Comparison of ENCODE assay signal across 18 cellular contexts in genomic region chr1:55140137-55140536, GRCh38.
A peak's percentile ranks its signal among the peaks of the same experiment; 100 is the strongest.
DNase-seq lines count a peak whose midpoint lies in the region; ATAC-seq and TF ChIP-seq lines count a peak whose summit lies in the region.
"Had no signal": no experiment of that assay in that cellular context is flagged by ENCODE, and none has a peak within 500 bp of the region (broad histone marks: within the 10 kb centered on the region; RNA-seq: fewer than 3 reads in every experiment).

No MANE protein-coding gene starts in this region.

- no peaks in the 10 kb centered on the region for H3K4me1 ChIP-seq in breast epithelium
- no peaks in the 10 kb centered on the region for H3K4me1 ChIP-seq in vagina
- H3K4me1 ChIP-seq: neural progenitor cell, Peyer's patch, right lobe of liver had no signal

- H3K4me1 Mint-ChIP-seq in MCF 10A (ENCODE audit: insufficient read depth, unreplicated experiment) (peaks cover 5% of the 10 kb centered on the region), immature natural killer cell (peaks cover 0 to 14% of the 10 kb centered on the region in 2 donors)
- H3K4me1 Mint-ChIP-seq: GM23338; neural progenitor cell; stimulated activated memory B cell treated with anti-CD40 and anti-IgM and Interleukin-4, amounts not matched to agents 10 μg/mL and 1 μg/mL and 100 μg/mL, for 72 hours had no signal

- TF ChIP-seq POLR2A in breast epithelium (IDR thresholded peaks at IDR 0.05): no peak
- TF ChIP-seq POLR2A in vagina (IDR thresholded peaks at IDR 0.05): no peak

- intact Hi-C loops in MCF 10A (cut with micrococcal nuclease) (loop anchor here (1.0 to 5.0 kb wide), 4 partner anchors 137 to 1567 kb away; no protein-coding TSS in a partner anchor), breast epithelium (cut with DNase I; ENCODE audit: low total_unique reads) (no loop called here), vagina (cut with DNase I) (loop anchor here (1.0 kb wide), 1 partner anchor 137 kb away; no protein-coding TSS in a partner anchor)

- ATAC-seq in HG03432 (IDR thresholded peaks at IDR 0.05; ENCODE audit: unreplicated experiment) (peak; percentile 7), GM21423 (IDR thresholded peaks at IDR 0.05; ENCODE audit: unreplicated experiment) (no peak)

- BruUV-seq in MCF 10A (replicated peaks; lab: Mats Ljungman, UMichigan): no TSS peak

- H3K27ac ChIP-seq in breast epithelium (no peak overlapping the region), vagina (peak overlapping the region; percentile 12)
- H3K27ac ChIP-seq: neural progenitor cell, Peyer's patch, right lobe of liver had no signal

- TF ChIP-seq CTCF in MCF 10A (IDR thresholded peaks at IDR 0.05; ENCODE audit: unreplicated experiment) (no peak), breast epithelium (IDR thresholded peaks at IDR 0.05) (no peak), vagina (IDR thresholded peaks at IDR 0.05) (no peak)

- peaks cover 10% of the 10 kb centered on the region for H3K36me3 ChIP-seq in breast epithelium
- H3K36me3 ChIP-seq in vagina: peaks cover 0 to 70% of the 10 kb centered on the region in 2 donors

- H3K27me3 Mint-ChIP-seq in MCF 10A (ENCODE audit: insufficient read depth, unreplicated experiment): no peaks in the 10 kb centered on the region
- H3K27me3 Mint-ChIP-seq in immature natural killer cell (ENCODE audit: low read depth in 3 of 3): peaks cover 0 to 2% (median 0%) of the 10 kb centered on the region in 3 donors
- H3K27me3 Mint-ChIP-seq: activated CD4-positive, alpha-beta memory T cell treated with anti-CD3 and anti-CD28 coated beads for 36 hours; stimulated activated memory B cell treated with anti-CD40 and anti-IgM and Interleukin-4, amounts not matched to agents 10 μg/mL and 1 μg/mL and 100 μg/mL, for 72 hours had no signal

- CTCF ChIA-PET in MCF 10A (lab: Yijun Ruan, JAX): interaction anchor here (0.6 to 10.0 kb wide), 22 partner anchors 8 to 1681 kb away, joined by 3 to 194 read pairs (median 4); no protein-coding TSS in a partner anchor

- POLR2A ChIA-PET in MCF 10A (lab: Yijun Ruan, JAX): interaction anchor here (0.7 to 1.3 kb wide), 4 partner anchors 9 to 103 kb away, joined by 3 to 5 read pairs (median 3); no protein-coding TSS in a partner anchor

- no peak overlapping the region for H3K4me3 Mint-ChIP-seq in MCF 10A (ENCODE audit: unreplicated experiment)
- peak overlapping the region in 1 of 5 donors; percentile 66 for H3K4me3 Mint-ChIP-seq in immature natural killer cell
- H3K4me3 Mint-ChIP-seq: activated CD4-positive, alpha-beta memory T cell treated with anti-CD3 and anti-CD28 coated beads for 36 hours; CD14-positive monocyte; GM23338; neural progenitor cell; stimulated activated memory B cell treated with anti-CD40 and anti-IgM and Interleukin-4, amounts not matched to agents 10 μg/mL and 1 μg/mL and 100 μg/mL, for 72 hours had no signal

- H3K36me3 Mint-ChIP-seq in MCF 10A (ENCODE audit: insufficient read depth, unreplicated experiment) (peaks cover 35% of the 10 kb centered on the region), immature natural killer cell (peaks cover 21 to 36% (median 22%) of the 10 kb centered on the region in 3 donors)

- H3K9me3 ChIP-seq in breast epithelium: no peaks in the 10 kb centered on the region
- no peaks in the 10 kb centered on the region for H3K9me3 ChIP-seq in vagina
- H3K9me3 ChIP-seq: heart right ventricle, MG63, Peyer's patch, right lobe of liver had no signal

- H3K27ac Mint-ChIP-seq in MCF 10A (ENCODE audit: low read depth, unreplicated experiment) (peak overlapping the region; percentile 46), immature natural killer cell (peak overlapping the region in 5 of 6 donors; percentile 51 to 89 (median 82))
- H3K27ac Mint-ChIP-seq: CD14-positive monocyte; GM23338; neural progenitor cell; stimulated activated memory B cell treated with anti-CD40 and anti-IgM and Interleukin-4, amounts not matched to agents 10 μg/mL and 1 μg/mL and 100 μg/mL, for 72 hours had no signal

- H3K27me3 ChIP-seq in breast epithelium: no peaks in the 10 kb centered on the region
- no peaks in the 10 kb centered on the region for H3K27me3 ChIP-seq in vagina
- H3K27me3 ChIP-seq: heart right ventricle, MG63, neural progenitor cell, Peyer's patch, right lobe of liver had no signal

- H3K4me3 ChIP-seq in breast epithelium (no peak overlapping the region), vagina (no peak overlapping the region)
- H3K4me3 ChIP-seq: GM23338, heart right ventricle, MG63, neural progenitor cell, Peyer's patch, right lobe of liver had no signal

- H3K9me3 Mint-ChIP-seq in MCF 10A (ENCODE audit: unreplicated experiment): no peaks in the 10 kb centered on the region
- H3K9me3 Mint-ChIP-seq in immature natural killer cell: no peaks in the 10 kb centered on the region
- H3K9me3 Mint-ChIP-seq: activated CD4-positive, alpha-beta memory T cell treated with anti-CD3 and anti-CD28 coated beads for 36 hours; CD14-positive monocyte; GM23338; neural progenitor cell; stimulated activated memory B cell treated with anti-CD40 and anti-IgM and Interleukin-4, amounts not matched to agents 10 μg/mL and 1 μg/mL and 100 μg/mL, for 72 hours had no signal

- DNase-seq in MCF 10A (ENCODE audit: unreplicated experiment) (no peak), breast epithelium (ENCODE audit: low spot score in 2 of 2) (no peak), immature natural killer cell (no peak), vagina (ENCODE audit: extremely low spot score in 2 of 2) (no peak), NAMALWA (ENCODE audit: low spot score) (no peak)
- no peak for DNase-seq in activated CD4-positive, alpha-beta T cell treated with anti-CD3 and anti-CD28 coated beads for 4 hours
- DNase-seq: activated gamma-delta T cell had no signal
